In genomic region chrX:262391-262909, GRCh38 we compare ENCODE assay signal across 1 cellular context.
TF ChIP-seq lines count a peak whose summit lies in the region.

No MANE protein-coding gene starts in this region.

TF ChIP-seq in liver, 16 proteins besides CTCF, POLR2A, EP300 and RAD21 (continued from another document):
- TF ChIP-seq REST (IDR thresholded peaks at IDR 0.05) (peak; percentile 46), SP1 (IDR thresholded peaks at IDR 0.05) (peak; percentile 56), JUND (IDR thresholded peaks at IDR 0.05) (peak; percentile 25 to 28), NR2F2 (IDR thresholded peaks at IDR 0.05) (no peak), ZBTB33 (IDR thresholded peaks at IDR 0.05) (no peak), MAX (IDR thresholded peaks at IDR 0.05) (no peak), HNF4G (IDR thresholded peaks at IDR 0.05) (no peak), YY1 (IDR thresholded peaks at IDR 0.05) (no peak), GABPA (IDR thresholded peaks at IDR 0.05 in 1 of 2, conservative IDR thresholded peaks at IDR 0.05 in 1 of 2) (no peak), RXRA (IDR thresholded peaks at IDR 0.05) (peak; percentile 72 to 78)
TF ChIP-seq in liver: peak in this region for 6.
